In the genomic region with DNA sequence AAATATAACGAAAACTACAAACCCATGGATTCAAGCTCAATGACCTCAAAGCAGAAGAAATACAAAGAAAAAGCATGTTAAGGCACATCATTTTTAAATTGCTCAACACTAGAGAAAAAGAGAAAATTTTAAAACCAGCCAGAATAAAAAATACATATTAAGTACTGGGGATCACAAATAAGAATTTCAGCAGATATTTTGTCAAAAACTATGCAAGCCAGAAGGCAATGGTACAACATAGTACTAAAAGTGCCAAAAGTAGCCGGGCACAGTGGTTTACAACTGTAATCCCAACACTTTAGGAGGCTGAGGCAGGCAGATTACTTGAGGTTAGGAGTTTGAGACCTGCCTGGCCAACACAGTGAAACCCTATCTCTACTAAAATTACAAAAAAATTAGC, we compare ENCODE assay signal across 2 cellular contexts.
TF ChIP-seq lines count a peak whose summit lies in the region.

No MANE protein-coding gene starts in this region.

TF ChIP-seq in SK-N-SH, 30 proteins besides CTCF, POLR2A, EP300 and RAD21 (continued from another document):
- TF ChIP-seq, protein P1, sequence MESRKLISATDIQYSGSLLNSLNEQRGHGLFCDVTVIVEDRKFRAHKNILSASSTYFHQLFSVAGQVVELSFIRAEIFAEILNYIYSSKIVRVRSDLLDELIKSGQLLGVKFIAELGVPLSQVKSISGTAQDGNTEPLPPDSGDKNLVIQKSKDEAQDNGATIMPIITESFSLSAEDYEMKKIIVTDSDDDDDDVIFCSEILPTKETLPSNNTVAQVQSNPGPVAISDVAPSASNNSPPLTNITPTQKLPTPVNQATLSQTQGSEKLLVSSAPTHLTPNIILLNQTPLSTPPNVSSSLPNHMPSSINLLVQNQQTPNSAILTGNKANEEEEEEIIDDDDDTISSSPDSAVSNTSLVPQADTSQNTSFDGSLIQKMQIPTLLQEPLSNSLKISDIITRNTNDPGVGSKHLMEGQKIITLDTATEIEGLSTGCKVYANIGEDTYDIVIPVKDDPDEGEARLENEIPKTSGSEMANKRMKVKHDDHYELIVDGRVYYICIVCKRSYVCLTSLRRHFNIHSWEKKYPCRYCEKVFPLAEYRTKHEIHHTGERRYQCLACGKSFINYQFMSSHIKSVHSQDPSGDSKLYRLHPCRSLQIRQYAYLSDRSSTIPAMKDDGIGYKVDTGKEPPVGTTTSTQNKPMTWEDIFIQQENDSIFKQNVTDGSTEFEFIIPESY (IDR thresholded peaks at IDR 0.05; ENCODE audit: borderline replicate concordance, low read depth) = no peak
- no peak for TF ChIP-seq SMC3 (IDR thresholded peaks at IDR 0.05; ENCODE audit: low read depth, low read length)
- TF ChIP-seq FOXJ3 (CRISPR knock-in tag; IDR thresholded peaks at IDR 0.05) = no peak
- TF ChIP-seq SIN3A (IDR thresholded peaks at IDR 0.05; ENCODE audit: borderline replicate concordance, low read depth, low read length) = no peak
- no peak for TF ChIP-seq YY1 (IDR thresholded peaks at IDR 0.05; ENCODE audit: low read depth)
- no peak for TF ChIP-seq GATA2 (CRISPR knock-in tag; IDR thresholded peaks at IDR 0.05)
- TF ChIP-seq ELF1 (IDR thresholded peaks at IDR 0.05) = no peak
- no peak for TF ChIP-seq PBX3 (IDR thresholded peaks at IDR 0.05)
- no peak for TF ChIP-seq FOSL2 (IDR thresholded peaks at IDR 0.05; ENCODE audit: borderline replicate concordance, low read depth)
- TF ChIP-seq FOXM1 (IDR thresholded peaks at IDR 0.05; ENCODE audit: low read depth) = no peak

TF ChIP-seq in SK-N-SH treated with all-trans-retinoic acid at 6 μM for 48 hours, 23 proteins besides CTCF, POLR2A, EP300 and RAD21 (continued from another document):
- TF ChIP-seq, protein P2, sequence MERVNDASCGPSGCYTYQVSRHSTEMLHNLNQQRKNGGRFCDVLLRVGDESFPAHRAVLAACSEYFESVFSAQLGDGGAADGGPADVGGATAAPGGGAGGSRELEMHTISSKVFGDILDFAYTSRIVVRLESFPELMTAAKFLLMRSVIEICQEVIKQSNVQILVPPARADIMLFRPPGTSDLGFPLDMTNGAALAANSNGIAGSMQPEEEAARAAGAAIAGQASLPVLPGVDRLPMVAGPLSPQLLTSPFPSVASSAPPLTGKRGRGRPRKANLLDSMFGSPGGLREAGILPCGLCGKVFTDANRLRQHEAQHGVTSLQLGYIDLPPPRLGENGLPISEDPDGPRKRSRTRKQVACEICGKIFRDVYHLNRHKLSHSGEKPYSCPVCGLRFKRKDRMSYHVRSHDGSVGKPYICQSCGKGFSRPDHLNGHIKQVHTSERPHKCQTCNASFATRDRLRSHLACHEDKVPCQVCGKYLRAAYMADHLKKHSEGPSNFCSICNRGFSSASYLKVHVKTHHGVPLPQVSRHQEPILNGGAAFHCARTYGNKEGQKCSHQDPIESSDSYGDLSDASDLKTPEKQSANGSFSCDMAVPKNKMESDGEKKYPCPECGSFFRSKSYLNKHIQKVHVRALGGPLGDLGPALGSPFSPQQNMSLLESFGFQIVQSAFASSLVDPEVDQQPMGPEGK (CRISPR knock-in tag; IDR thresholded peaks at IDR 0.05; ENCODE audit: borderline replicate concordance) = no peak
- TF ChIP-seq SNAI2 (CRISPR knock-in tag; IDR thresholded peaks at IDR 0.05) (no peak), ZFP30 (CRISPR knock-in tag; IDR thresholded peaks at IDR 0.05) (no peak), ZNF565 (CRISPR knock-in tag; conservative IDR thresholded peaks at IDR 0.05; ENCODE audit: low read depth) (no peak), CSRNP3 (CRISPR knock-in tag; IDR thresholded peaks at IDR 0.05) (no peak), TCF4 (CRISPR knock-in tag; IDR thresholded peaks at IDR 0.05; ENCODE audit: borderline replicate concordance) (no peak), ZNF8 (CRISPR knock-in tag; IDR thresholded peaks at IDR 0.05) (no peak), GLIS3 (CRISPR knock-in tag; IDR thresholded peaks at IDR 0.05) (no peak), TSHZ2 (CRISPR knock-in tag; IDR thresholded peaks at IDR 0.05) (no peak), RARB (CRISPR knock-in tag; IDR thresholded peaks at IDR 0.05) (no peak), TOX (CRISPR knock-in tag; IDR thresholded peaks at IDR 0.05; ENCODE audit: borderline replicate concordance) (no peak)
